ENCODE assay signal across 15 cellular contexts in genomic region chr5:164742025-164742424, GRCh38.
DNase-seq lines count a peak whose midpoint lies in the region; ATAC-seq lines count a peak whose summit lies in the region.
"Had no signal": no experiment of that assay in that cellular context is flagged by ENCODE, and none has a peak within 500 bp of the region (broad histone marks: within the 10 kb centered on the region; RNA-seq: fewer than 3 reads in every experiment).

No MANE protein-coding gene starts in this region.

- peak overlapping the region; percentile 49 for H3K4me2 ChIP-seq in BLaER1
- H3K4me2 ChIP-seq: hepatocyte had no signal

- no peak overlapping the region for H3K9ac ChIP-seq in BLaER1

- no peak for DNase-seq in activated CD8-positive, alpha-beta T cell treated with anti-CD3 and anti-CD28 coated beads, Interleukin-2, amount 10 ng/mL, durations not matched to agents 7 days and 5 days
- DNase-seq in CD4-positive, alpha-beta memory T cell: no peak
- DNase-seq in NCI-H345 (lab: John Stamatoyannopoulos, UW): no peak
- no peak for DNase-seq in NCI-H128 (lab: John Stamatoyannopoulos, UW; ENCODE audit: unreplicated experiment)
- DNase-seq: amniotic stem cell, H9, NCI-H748 treated with DMSO at 0.1 percent for 48 hours, psoas muscle, T-cell had no signal

- no peaks in the 10 kb centered on the region for H3K36me3 Mint-ChIP-seq in activated CD8-positive, alpha-beta T cell treated with anti-CD3 and anti-CD28 coated beads, Interleukin-2, amount 10 ng/mL, durations not matched to agents 7 days and 5 days (ENCODE audit: low read depth)
- H3K36me3 Mint-ChIP-seq in CD4-positive, alpha-beta memory T cell: no peaks in the 10 kb centered on the region
- H3K36me3 Mint-ChIP-seq: memory B cell, T-cell had no signal

- H3K27me3 Mint-ChIP-seq in activated CD8-positive, alpha-beta T cell treated with anti-CD3 and anti-CD28 coated beads, Interleukin-2, amount 10 ng/mL, durations not matched to agents 7 days and 5 days (ENCODE audit: low read depth): no peaks in the 10 kb centered on the region
- no peaks in the 10 kb centered on the region for H3K27me3 Mint-ChIP-seq in CD4-positive, alpha-beta memory T cell
- H3K27me3 Mint-ChIP-seq: memory B cell, T-cell had no signal

- no peak overlapping the region for H3K4me3 Mint-ChIP-seq in activated CD8-positive, alpha-beta T cell treated with anti-CD3 and anti-CD28 coated beads, Interleukin-2, amount 10 ng/mL, durations not matched to agents 7 days and 5 days
- peak overlapping the region in 1 of 8 donors; percentile 27 for H3K4me3 Mint-ChIP-seq in CD4-positive, alpha-beta memory T cell
- H3K4me3 Mint-ChIP-seq: H9, memory B cell had no signal

- H3K9me3 ChIP-seq in BLaER1: no peaks in the 10 kb centered on the region
- H3K9me3 ChIP-seq in CD4-positive, alpha-beta memory T cell (ENCODE audit: control insufficient read depth in 1 of 2, low read length in 2 of 2): no peaks in the 10 kb centered on the region
- H3K9me3 ChIP-seq: psoas muscle had no signal

- no peak overlapping the region for H3K27ac ChIP-seq in BLaER1
- no peak overlapping the region for H3K27ac ChIP-seq in CD4-positive, alpha-beta memory T cell (ENCODE audit: low read depth, low read length)
- H3K27ac ChIP-seq: hepatocyte, psoas muscle had no signal

- peaks cover 9% of the 10 kb centered on the region for H3K4me1 Mint-ChIP-seq in activated CD8-positive, alpha-beta T cell treated with anti-CD3 and anti-CD28 coated beads, Interleukin-2, amount 10 ng/mL, durations not matched to agents 7 days and 5 days (ENCODE audit: low read depth)
- no peaks in the 10 kb centered on the region for H3K4me1 Mint-ChIP-seq in CD4-positive, alpha-beta memory T cell

- ATAC-seq in GM19023 (IDR thresholded peaks at IDR 0.05; ENCODE audit: unreplicated experiment) (peak; percentile 90), GM21825 (IDR thresholded peaks at IDR 0.05; ENCODE audit: unreplicated experiment) (peak; percentile 94), HG03175 (IDR thresholded peaks at IDR 0.05; ENCODE audit: unreplicated experiment) (peak; percentile 94)
- no peak for ATAC-seq in activated CD8-positive, alpha-beta T cell treated with anti-CD3 and anti-CD28 coated beads, Interleukin-2, amount 10 ng/mL, durations not matched to agents 7 days and 5 days
- ATAC-seq: psoas muscle, T-cell had no signal

- H3K27ac Mint-ChIP-seq in activated CD8-positive, alpha-beta T cell treated with anti-CD3 and anti-CD28 coated beads, Interleukin-2, amount 10 ng/mL, durations not matched to agents 7 days and 5 days: no peak overlapping the region
- peak overlapping the region in 1 of 7 donors; percentile 23 for H3K27ac Mint-ChIP-seq in CD4-positive, alpha-beta memory T cell
- H3K27ac Mint-ChIP-seq: memory B cell, T-cell had no signal

- intact Hi-C loops in CD4-positive, alpha-beta memory T cell (cut with micrococcal nuclease): no loop called here

- H4K20me1 ChIP-seq in BLaER1: no peaks in the 10 kb centered on the region

- H3K36me3 ChIP-seq in BLaER1: no peaks in the 10 kb centered on the region
- no peaks in the 10 kb centered on the region for H3K36me3 ChIP-seq in CD4-positive, alpha-beta memory T cell (ENCODE audit: insufficient read depth, low read length)

- H3K4me1 ChIP-seq in BLaER1: peaks cover 18% of the 10 kb centered on the region
- no peaks in the 10 kb centered on the region for H3K4me1 ChIP-seq in CD4-positive, alpha-beta memory T cell (ENCODE audit: insufficient read depth, low read length)
- H3K4me1 ChIP-seq: psoas muscle had no signal

- H3K27me3 ChIP-seq in BLaER1: no peaks in the 10 kb centered on the region
- no peaks in the 10 kb centered on the region for H3K27me3 ChIP-seq in CD4-positive, alpha-beta memory T cell (ENCODE audit: insufficient read depth, low read length)
- H3K27me3 ChIP-seq: hepatocyte had no signal

- POLR2A ChIA-PET in activated CD8-positive, alpha-beta T cell treated with anti-CD3 and anti-CD28 coated beads, Interleukin-2, amount 10 ng/mL, durations not matched to agents 7 days and 5 days (lab: Charles Lee): no interaction called here
- POLR2A ChIA-PET in CD4-positive, alpha-beta memory T cell (lab: Charles Lee; ENCODE audit: partially characterized antibody): no interaction called here

- no peaks in the 10 kb centered on the region for H3K9me3 Mint-ChIP-seq in activated CD8-positive, alpha-beta T cell treated with anti-CD3 and anti-CD28 coated beads, Interleukin-2, amount 10 ng/mL, durations not matched to agents 7 days and 5 days (ENCODE audit: insufficient read depth)
- peaks cover 0 to 3% (median under 1%) of the 10 kb centered on the region in 8 donors for H3K9me3 Mint-ChIP-seq in CD4-positive, alpha-beta memory T cell
- H3K9me3 Mint-ChIP-seq: H9 had no signal

- CTCF ChIA-PET in activated CD8-positive, alpha-beta T cell treated with anti-CD3 and anti-CD28 coated beads, Interleukin-2, amount 10 ng/mL, durations not matched to agents 7 days and 5 days (lab: Charles Lee): no interaction called here
- CTCF ChIA-PET in CD4-positive, alpha-beta memory T cell (lab: Charles Lee; ENCODE audit: partially characterized antibody): no interaction called here

- H3K4me3 ChIP-seq in BLaER1: no peak overlapping the region
- H3K4me3 ChIP-seq in CD4-positive, alpha-beta memory T cell (ENCODE audit: low read length in 2 of 2): no peak overlapping the region
- H3K4me3 ChIP-seq: hepatocyte, psoas muscle had no signal
